ENCODE assay signal across 15 cellular contexts in genomic region chr18:35619468-35619867, GRCh38. TPM values are rescaled to one million over a fixed set of nuclear protein-coding genes. Genes with fewer than 3 reads are reported as not detected.
DNase-seq lines count a peak whose midpoint lies in the region; ATAC-seq and TF ChIP-seq lines count a peak whose summit lies in the region.
"Had no signal": no experiment of that assay in that cellular context is flagged by ENCODE, and none has a peak within 500 bp of the region (broad histone marks: within the 10 kb centered on the region; RNA-seq: fewer than 3 reads in every experiment).

No MANE protein-coding gene starts in this region.

- H3F3A ChIP-seq in neural progenitor cell (ENCODE audit: low read depth): no peaks in the 10 kb centered on the region

- peak overlapping the region; percentile 30 for H3K4me3 ChIP-seq in ACC112 (ENCODE audit: low read depth, low read length)
- H3K4me3 ChIP-seq in gastroesophageal sphincter: no peak overlapping the region
- H3K4me3 ChIP-seq in neural progenitor cell: no peak overlapping the region
- H3K4me3 ChIP-seq: upper lobe of left lung had no signal

- H3K27me3 Mint-ChIP-seq in neural progenitor cell (ENCODE audit: insufficient read depth, low read depth): no peaks in the 10 kb centered on the region
- H3K27me3 Mint-ChIP-seq: activated CD4-positive, alpha-beta memory T cell treated with anti-CD3 and anti-CD28 coated beads for 36 hours had no signal

- no peak overlapping the region for H3K27ac Mint-ChIP-seq in neural progenitor cell
- H3K27ac Mint-ChIP-seq: activated CD4-positive, alpha-beta memory T cell treated with anti-CD3 and anti-CD28 coated beads for 36 hours; T-helper 1 cell treated with Interleukin-12 subunit alpha and Interleukin-12 subunit beta and Interleukin-4 antibody, amounts not matched to agents 30 μg/mL and 1 μg/mL, for 36 hours had no signal

- H3K27ac ChIP-seq in ACC112 (ENCODE audit: low read depth, low read length): peak overlapping the region; percentile 14; the same call in 1 of the 2 replicates
- H3K27ac ChIP-seq in gastroesophageal sphincter: no peak overlapping the region
- H3K27ac ChIP-seq in neural progenitor cell: no peak overlapping the region
- H3K27ac ChIP-seq: upper lobe of left lung had no signal

- no peak for TF ChIP-seq POLR2A in gastroesophageal sphincter (IDR thresholded peaks at IDR 0.05)

- no peak for TF ChIP-seq EP300 in gastroesophageal sphincter (IDR thresholded peaks at IDR 0.05)

- H3K4me2 ChIP-seq in neural progenitor cell: peak overlapping the region; percentile 53

- H3K36me3 Mint-ChIP-seq in neural progenitor cell: peaks cover 16% of the 10 kb centered on the region
- H3K36me3 Mint-ChIP-seq: activated CD4-positive, alpha-beta memory T cell treated with anti-CD3 and anti-CD28 coated beads for 36 hours had no signal

- H3K9me3 Mint-ChIP-seq in neural progenitor cell: peaks cover 23% of the 10 kb centered on the region
- H3K9me3 Mint-ChIP-seq: activated CD4-positive, alpha-beta memory T cell treated with anti-CD3 and anti-CD28 coated beads for 36 hours; T-helper 1 cell treated with Interleukin-12 subunit alpha and Interleukin-12 subunit beta and Interleukin-4 antibody, amounts not matched to agents 30 μg/mL and 1 μg/mL, for 36 hours had no signal

- H3K4me1 ChIP-seq in ACC112 (ENCODE audit: control insufficient read depth, insufficient read depth, low read length, unreplicated experiment) (peaks cover 47% of the 10 kb centered on the region), gastroesophageal sphincter (peaks cover 3 to 51% (median 20%) of the 10 kb centered on the region in 3 donors), neural progenitor cell (peaks cover 33% of the 10 kb centered on the region)

- in situ Hi-C loops in GM13976 (cut with MboI; ENCODE audit: low sequenced_read_pairs, unreplicated experiment): no loop called here

- H2AFZ ChIP-seq in ACC112 (ENCODE audit: low read length, unreplicated experiment): no peak overlapping the region
- no peak overlapping the region for H2AFZ ChIP-seq in neural progenitor cell (replicated peaks)

- no peaks in the 10 kb centered on the region for H3K4me1 Mint-ChIP-seq in neural progenitor cell

- WGBS in gastroesophageal sphincter (ENCODE audit: low coverage in 1 of 2), 2 donors: 40 to 62% methylated on average over 1 to 4 of the region's 4 CpGs

- H3K9ac ChIP-seq in neural progenitor cell: no peak overlapping the region

- peaks cover 75% of the 10 kb centered on the region for H3K79me2 ChIP-seq in ACC112 (ENCODE audit: control insufficient read depth, insufficient read depth, low read length, unreplicated experiment)
- H3K79me2 ChIP-seq in neural progenitor cell (ENCODE audit: low read depth): peaks cover 58% of the 10 kb centered on the region

- peak; percentile 40 for DNase-seq in NCI-H446 treated with DMSO at 0.1 percent for 48 hours (lab: John Stamatoyannopoulos, UW)
- DNase-seq in neural progenitor cell (ENCODE audit: low spot score): no peak
- DNase-seq in activated effector memory CD4-positive, alpha-beta T cell treated with Interleukin-2 at 50 U/mL for 16 hours: no peak
- no peak for DNase-seq in activated naive CD4-positive, alpha-beta T cell (lab: John Stamatoyannopoulos, UW)
- no peak for DNase-seq in GM19240 (ENCODE audit: insufficient read length, low spot score)
- no peak for DNase-seq in GM13976 (ENCODE audit: low spot score)
- DNase-seq: activated CD4-positive, alpha-beta memory T cell treated with anti-CD3 and anti-CD28 coated beads for 36 hours; activated gamma-delta T cell; DMS153; GOT3; NCI-H2107; upper lobe of left lung had no signal

- TF ChIP-seq CTCF in gastroesophageal sphincter (IDR thresholded peaks at IDR 0.05) (no peak), neural progenitor cell (IDR thresholded peaks at IDR 0.05) (no peak), GM13976 (IDR thresholded peaks at IDR 0.05; ENCODE audit: borderline replicate concordance, control extremely low read depth, extremely low read depth, insufficient read depth, missing control alignments) (no peak)

- H4K20me1 ChIP-seq in neural progenitor cell (ENCODE audit: low read depth): no peaks in the 10 kb centered on the region

- peak; percentile 68 for ATAC-seq in gastroesophageal sphincter

- H3K27me3 ChIP-seq in ACC112 (ENCODE audit: insufficient read depth, low read length) (no peaks in the 10 kb centered on the region), gastroesophageal sphincter (no peaks in the 10 kb centered on the region), neural progenitor cell (no peaks in the 10 kb centered on the region)
- H3K27me3 ChIP-seq: upper lobe of left lung had no signal

- H3K36me3 ChIP-seq in ACC112 (ENCODE audit: insufficient read depth, low read length): no peaks in the 10 kb centered on the region
- H3K36me3 ChIP-seq in gastroesophageal sphincter: no peaks in the 10 kb centered on the region
- H3K36me3 ChIP-seq in neural progenitor cell: no peaks in the 10 kb centered on the region
- H3K36me3 ChIP-seq: upper lobe of left lung had no signal

- no peak overlapping the region for H3K4me3 Mint-ChIP-seq in neural progenitor cell
- H3K4me3 Mint-ChIP-seq: activated CD4-positive, alpha-beta memory T cell treated with anti-CD3 and anti-CD28 coated beads for 36 hours; T-helper 1 cell treated with Interleukin-12 subunit alpha and Interleukin-12 subunit beta and Interleukin-4 antibody, amounts not matched to agents 30 μg/mL and 1 μg/mL, for 36 hours had no signal

- H3K9me3 ChIP-seq in gastroesophageal sphincter: no peaks in the 10 kb centered on the region
- H3K9me3 ChIP-seq in neural progenitor cell (ENCODE audit: low read depth): no peaks in the 10 kb centered on the region
- H3K9me3 ChIP-seq: upper lobe of left lung had no signal

RNA-seq across cellular contexts. Expression of gene GALNT1, which starts 37.9 kb away (rescaled TPM):
- total RNA-seq in gastroesophageal sphincter (10 to 100 TPM; 38.7 to 52.1 (median 46.8) TPM), neural progenitor cell (ENCODE audit: low replicate concordance) (72.0 and 113 TPM in 2 replicates)
